In the genomic region with DNA sequence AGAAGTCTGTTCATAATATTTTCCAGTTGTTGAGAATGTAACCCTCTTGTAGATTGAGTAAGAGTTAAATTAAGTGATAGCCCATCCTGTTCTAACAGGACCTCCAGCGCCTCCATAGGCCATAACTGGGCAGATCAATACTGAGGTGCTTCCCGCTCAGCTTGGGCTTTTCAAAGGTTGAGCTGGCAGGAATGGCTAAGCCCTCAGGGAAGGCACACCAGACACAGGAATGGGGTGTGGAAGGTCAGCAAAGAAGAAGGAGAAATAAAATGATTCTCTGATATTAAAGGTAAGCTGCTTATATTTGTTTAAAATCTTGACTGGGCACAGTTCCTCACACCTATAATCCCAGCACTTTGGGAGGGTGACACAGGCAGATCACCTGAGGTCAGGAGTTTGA, we compare ENCODE assay signal across 5 cellular contexts.
DNase-seq lines count a peak whose midpoint lies in the region; ATAC-seq, FAIRE-seq and TF ChIP-seq lines count a peak whose summit lies in the region.
"Not testable (repeated sequence)": the region's sequence is repeated elsewhere in the genome, so short reads cannot be mapped to it uniquely, and the experiment has no call there.

No MANE protein-coding gene starts in this region.

- CTCF ChIA-PET in K562 (lab: Yijun Ruan, JAX; ENCODE audit: low intra/inter-chr PET ratio): not testable (repeated sequence)

- H3K9me3 ChIP-seq in Karpas-422 (ENCODE audit: low read length) (peaks cover 46% of the 10 kb centered on the region), RWPE2 (ENCODE audit: severe bottlenecking) (peaks cover 13% of the 10 kb centered on the region), iPS-18c (ENCODE audit: control insufficient read depth, insufficient read depth, low read length) (peaks cover 28% of the 10 kb centered on the region)
- not testable (repeated sequence) for H3K9me3 ChIP-seq in K562 (replicated peaks; ENCODE audit: control insufficient read depth, insufficient read depth, low read depth, low read length)

- not testable (repeated sequence) for TF ChIP-seq RAD21 in K562 (CRISPR knock-in tag; conservative IDR thresholded peaks at IDR 0.05 in 1 of 2, IDR thresholded peaks at IDR 0.05 in 1 of 2)

- 11% methylated on average over 2 of the region's 2 CpGs for WGBS in K562 (ENCODE audit: insufficient coverage, low coverage, missing lambda C conversion rate)

- ATAC-seq in RWPE2 (ENCODE audit: low read depth): peak; percentile 56
- 0 out of 3 replicates have a peak, but pooled peaks have one; percentile 13 for ATAC-seq in K562
- peak; percentile 22 for ATAC-seq in esophagus mucosa

- TF ChIP-seq POLR2A in K562 (conservative IDR thresholded peaks at IDR 0.05): not testable (repeated sequence)

- in situ Hi-C loops in K562 (cut with MboI): not testable (repeated sequence)

- H3K4me1 ChIP-seq in Karpas-422 (ENCODE audit: low read length); RWPE2 (ENCODE audit: insufficient read depth, poor library complexity, severe bottlenecking); K562 (replicated peaks in 1 of 2; ENCODE audit: control insufficient read depth in 2 of 2, insufficient read depth in 2 of 2, low read length in 2 of 2): not testable (repeated sequence)

- not testable (repeated sequence) for H3K27ac ChIP-seq in Karpas-422 (ENCODE audit: low read length); K562 (ENCODE audit: extremely low read depth, low read depth, low read length)
- peak overlapping the region; percentile 37 for H3K27ac ChIP-seq in RWPE2 (ENCODE audit: poor library complexity, severe bottlenecking)

- H3K79me2 ChIP-seq in Karpas-422 (ENCODE audit: low read length); K562 (ENCODE audit: control insufficient read depth, insufficient read depth, low read length): not testable (repeated sequence)

- H2AFZ ChIP-seq in Karpas-422 (ENCODE audit: low read length); K562 (ENCODE audit: low read depth, low read length): not testable (repeated sequence)

- DNase-seq in Karpas-422: peak; percentile 27
- DNase-seq in RWPE2 (ENCODE audit: low spot score); K562 (ENCODE audit: extremely low read depth in 1 of 4, low spot score in 3 of 4): not testable (repeated sequence)

- TF ChIP-seq EP300 in K562 (IDR thresholded peaks at IDR 0.05; ENCODE audit: low read length): not testable (repeated sequence)

- not testable (repeated sequence) for H3K4me2 ChIP-seq in Karpas-422 (ENCODE audit: low read depth, low read length, poor library complexity, severe bottlenecking); K562 (ENCODE audit: insufficient read depth, low read length)

- not testable (repeated sequence) for H3K9me1 ChIP-seq in K562 (ENCODE audit: control insufficient read depth, insufficient read depth, low read length)

- H4K20me1 ChIP-seq in Karpas-422 (ENCODE audit: insufficient read depth, low read depth, low read length); K562 (replicated peaks; ENCODE audit: control insufficient read depth, insufficient read depth, low read length): not testable (repeated sequence)

- intact Hi-C loops in K562 (cut with micrococcal nuclease): not testable (repeated sequence)

- H3K4me3 ChIP-seq in Karpas-422 (ENCODE audit: low read length); RWPE2 (ENCODE audit: severe bottlenecking); K562: not testable (repeated sequence)
- peak overlapping the region; percentile 20; the same call in 1 of the 2 replicates for H3K4me3 ChIP-seq in iPS-18c (ENCODE audit: insufficient read depth, low read depth, low read length)

- H3K36me3 ChIP-seq in Karpas-422 (ENCODE audit: insufficient read depth, low read length); RWPE2 (ENCODE audit: low read depth); K562 (ENCODE audit: control insufficient read depth, insufficient read depth, low read length): not testable (repeated sequence)

- TF ChIP-seq CTCF in RWPE2 (IDR thresholded peaks at IDR 0.05; ENCODE audit: poor library complexity, severe bottlenecking); K562 (IDR thresholded peaks at IDR 0.05 in 2 of 3, conservative IDR thresholded peaks at IDR 0.05 in 1 of 3; ENCODE audit: insufficient read depth in 2 of 3, low read depth in 1 of 3, low read length in 3 of 3): not testable (repeated sequence)

- H3K27me3 ChIP-seq in Karpas-422 (ENCODE audit: low read length); RWPE2 (ENCODE audit: insufficient read depth, poor library complexity, severe bottlenecking); K562 (ENCODE audit: control insufficient read depth in 2 of 2, insufficient read depth in 2 of 2, low read length in 2 of 2): not testable (repeated sequence)

- not testable (repeated sequence) for FAIRE-seq in K562 (lab: Jason Lieb, UNC)

- H3K9ac ChIP-seq in Karpas-422 (ENCODE audit: low read length); K562 (ENCODE audit: insufficient read depth in 1 of 2, low read depth in 2 of 2, low read length in 2 of 2): not testable (repeated sequence)

- not testable (repeated sequence) for H3K9me2 ChIP-seq in Karpas-422 (replicated peaks; ENCODE audit: insufficient read depth, low read length)

- POLR2A ChIA-PET in K562 (lab: Yijun Ruan, JAX): not testable (repeated sequence)

- BruUV-seq in K562 (replicated peaks; lab: Mats Ljungman, UMichigan): not testable (repeated sequence)
